ENCODE assay signal across 15 cellular contexts in the genomic region with DNA sequence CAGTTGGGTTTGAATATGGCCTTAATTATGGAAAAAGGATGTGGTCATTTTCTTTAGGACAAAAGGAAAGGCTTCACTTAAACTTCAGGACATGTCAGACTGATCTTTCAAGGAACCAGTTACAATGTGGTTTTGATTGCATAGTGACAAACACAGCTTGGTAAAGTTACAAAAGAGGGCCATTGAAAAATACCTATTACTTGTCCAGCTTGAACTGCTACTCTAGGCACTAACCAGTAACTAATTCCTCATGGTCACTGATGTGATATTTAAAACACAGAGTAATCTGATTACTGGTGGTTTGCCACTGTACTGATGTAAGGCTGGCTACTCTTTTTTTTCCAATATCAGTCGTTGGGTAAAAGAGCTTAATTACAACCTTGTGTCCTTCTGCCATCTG. TPM values are rescaled to one million over a fixed set of nuclear protein-coding genes. Genes with fewer than 3 reads are reported as not detected.
DNase-seq lines count a peak whose midpoint lies in the region; ATAC-seq and TF ChIP-seq lines count a peak whose summit lies in the region.
"Had no signal": no experiment of that assay in that cellular context is flagged by ENCODE, and none has a peak within 500 bp of the region (broad histone marks: within the 10 kb centered on the region; RNA-seq: fewer than 3 reads in every experiment).

No MANE protein-coding gene starts in this region.

- ATAC-seq in gastroesophageal sphincter, result no peak
- ATAC-seq in GM19328 (IDR thresholded peaks at IDR 0.05; ENCODE audit: unreplicated experiment), result no peak
- ATAC-seq: HepG2, left colon, Right ventricle myocardium inferior had no signal

- no peaks in the 10 kb centered on the region for H3K27me3 Mint-ChIP-seq in activated naive CD4-positive, alpha-beta T cell treated with anti-CD3 and anti-CD28 coated beads for 36 hours (ENCODE audit: low read depth)
- no peaks in the 10 kb centered on the region for H3K27me3 Mint-ChIP-seq in activated naive CD4-positive, alpha-beta T cell treated with anti-CD3 and anti-CD28 coated beads, Interleukin-2, amount 10 ng/mL, durations not matched to agents 7 days and 5 days

- no peak overlapping the region for H3K4me3 Mint-ChIP-seq in activated naive CD4-positive, alpha-beta T cell treated with anti-CD3 and anti-CD28 coated beads for 36 hours
- H3K4me3 Mint-ChIP-seq in activated naive CD4-positive, alpha-beta T cell treated with anti-CD3 and anti-CD28 coated beads, Interleukin-2, amount 10 ng/mL, durations not matched to agents 7 days and 5 days, result no peak overlapping the region

- intact Hi-C loops in activated naive CD4-positive, alpha-beta T cell treated with anti-CD3 and anti-CD28 coated beads for 36 hours (cut with micrococcal nuclease), result loop anchor here (1.0 kb wide), 1 partner anchor 22 kb away; no protein-coding TSS in a partner anchor
- intact Hi-C loops in uterus (cut with DNase I; ENCODE audit: low total_unique reads), result no loop called here

- H3K27ac ChIP-seq in gastroesophageal sphincter (peak overlapping the region; percentile 58 to 88 (median 82)), uterus (peak overlapping the region; percentile 88 to 96)
- H3K27ac ChIP-seq: colonic mucosa had no signal

- CTCF ChIA-PET in activated naive CD4-positive, alpha-beta T cell treated with anti-CD3 and anti-CD28 coated beads for 36 hours (lab: Charles Lee), result interaction anchor here (0.8 to 2.7 kb wide), 6 partner anchors 14 to 359 kb away, joined by 3 to 27 read pairs (median 3); no protein-coding TSS in a partner anchor
- CTCF ChIA-PET in activated naive CD4-positive, alpha-beta T cell treated with anti-CD3 and anti-CD28 coated beads, Interleukin-2, amount 10 ng/mL, durations not matched to agents 7 days and 5 days (lab: Charles Lee), result interaction anchor here (1.1 to 10.4 kb wide), 5 partner anchors 23 to 95 kb away, joined by 3 to 199 read pairs (median 4); a partner anchor contains a TSS

- H3K27me3 ChIP-seq in gastroesophageal sphincter (no peaks in the 10 kb centered on the region), uterus (no peaks in the 10 kb centered on the region)
- H3K27me3 ChIP-seq: colonic mucosa had no signal

- peaks cover 37 to 97% (median 39%) of the 10 kb centered on the region in 3 donors for H3K4me1 ChIP-seq in gastroesophageal sphincter
- peaks cover 0 to 4% of the 10 kb centered on the region in 2 donors for H3K4me1 ChIP-seq in uterus

- DNase-seq in activated naive CD4-positive, alpha-beta T cell treated with anti-CD3 and anti-CD28 coated beads for 36 hours, result no peak
- DNase-seq in activated naive CD4-positive, alpha-beta T cell treated with anti-CD3 and anti-CD28 coated beads, Interleukin-2, amount 10 ng/mL, durations not matched to agents 7 days and 5 days, result no peak
- DNase-seq in SKM-1 treated with dmso at 0.1 percent for 144 hours (lab: John Stamatoyannopoulos, UW; ENCODE audit: unreplicated experiment) (peak; percentile 24), uterus (no peak), NCI-H446 treated with DMSO at 0.1 percent for 48 hours (lab: John Stamatoyannopoulos, UW) (no peak), AG08395 (ENCODE audit: low spot score) (no peak)
- DNase-seq: activated CD4-positive, CD25-positive, alpha-beta regulatory T cell treated with anti-CD3 and anti-CD28 coated beads, Interleukin-2, amount 50 U/mL, for 72 hours; colonic mucosa; GF-D8; left colon; nucleus accumbens had no signal

- 50 to 75% methylated on average over 1 of the region's 1 CpG for WGBS in gastroesophageal sphincter (ENCODE audit: low coverage in 1 of 2), 2 donors

- no peak overlapping the region for H3K4me3 ChIP-seq in gastroesophageal sphincter
- no peak overlapping the region for H3K4me3 ChIP-seq in uterus
- H3K4me3 ChIP-seq: colonic mucosa had no signal

- H3K36me3 ChIP-seq in gastroesophageal sphincter (no peaks in the 10 kb centered on the region), uterus (no peaks in the 10 kb centered on the region)
- H3K36me3 ChIP-seq: colonic mucosa had no signal

- H3K9me3 Mint-ChIP-seq in activated naive CD4-positive, alpha-beta T cell treated with anti-CD3 and anti-CD28 coated beads for 36 hours, result no peaks in the 10 kb centered on the region
- no peaks in the 10 kb centered on the region for H3K9me3 Mint-ChIP-seq in activated naive CD4-positive, alpha-beta T cell treated with anti-CD3 and anti-CD28 coated beads, Interleukin-2, amount 10 ng/mL, durations not matched to agents 7 days and 5 days

- TF ChIP-seq CTCF in gastroesophageal sphincter (IDR thresholded peaks at IDR 0.05) (no peak), uterus (IDR thresholded peaks at IDR 0.05) (no peak)

- H3K4me1 Mint-ChIP-seq in activated naive CD4-positive, alpha-beta T cell treated with anti-CD3 and anti-CD28 coated beads for 36 hours (ENCODE audit: low read depth), result peaks cover 81% of the 10 kb centered on the region
- peaks cover 77% of the 10 kb centered on the region for H3K4me1 Mint-ChIP-seq in activated naive CD4-positive, alpha-beta T cell treated with anti-CD3 and anti-CD28 coated beads, Interleukin-2, amount 10 ng/mL, durations not matched to agents 7 days and 5 days

- TF ChIP-seq EP300 in gastroesophageal sphincter (IDR thresholded peaks at IDR 0.05), result no peak

- TF ChIP-seq POLR2A in gastroesophageal sphincter (IDR thresholded peaks at IDR 0.05) (no peak), uterus (IDR thresholded peaks at IDR 0.05) (no peak)

- H3K36me3 Mint-ChIP-seq in activated naive CD4-positive, alpha-beta T cell treated with anti-CD3 and anti-CD28 coated beads for 36 hours (ENCODE audit: low read depth), result peaks cover 13% of the 10 kb centered on the region
- peaks cover 29% of the 10 kb centered on the region for H3K36me3 Mint-ChIP-seq in activated naive CD4-positive, alpha-beta T cell treated with anti-CD3 and anti-CD28 coated beads, Interleukin-2, amount 10 ng/mL, durations not matched to agents 7 days and 5 days

- H3K9me3 ChIP-seq in gastroesophageal sphincter (no peaks in the 10 kb centered on the region), uterus (no peaks in the 10 kb centered on the region)
- H3K9me3 ChIP-seq: colonic mucosa had no signal

- H3K27ac Mint-ChIP-seq in activated naive CD4-positive, alpha-beta T cell treated with anti-CD3 and anti-CD28 coated beads for 36 hours, result peak overlapping the region; percentile 8
- no peak overlapping the region for H3K27ac Mint-ChIP-seq in activated naive CD4-positive, alpha-beta T cell treated with anti-CD3 and anti-CD28 coated beads, Interleukin-2, amount 10 ng/mL, durations not matched to agents 7 days and 5 days

RNA-seq across cellular contexts. Expression of a gene that starts 22.6 kb away (rescaled TPM):
- 10 to 100 TPM; 74.0 to 76.4 TPM for total RNA-seq in activated naive CD4-positive, alpha-beta T cell treated with anti-CD3 and anti-CD28 coated beads for 36 hours
- total RNA-seq in gastroesophageal sphincter, result 100 to 1,000 TPM; 245 to 501 (median 290) TPM
- 100 to 1,000 TPM; 115 to 189 (median 146) TPM for total RNA-seq in uterus
